Comparison of ENCODE assay signal across 8 cellular contexts in the genomic region with DNA sequence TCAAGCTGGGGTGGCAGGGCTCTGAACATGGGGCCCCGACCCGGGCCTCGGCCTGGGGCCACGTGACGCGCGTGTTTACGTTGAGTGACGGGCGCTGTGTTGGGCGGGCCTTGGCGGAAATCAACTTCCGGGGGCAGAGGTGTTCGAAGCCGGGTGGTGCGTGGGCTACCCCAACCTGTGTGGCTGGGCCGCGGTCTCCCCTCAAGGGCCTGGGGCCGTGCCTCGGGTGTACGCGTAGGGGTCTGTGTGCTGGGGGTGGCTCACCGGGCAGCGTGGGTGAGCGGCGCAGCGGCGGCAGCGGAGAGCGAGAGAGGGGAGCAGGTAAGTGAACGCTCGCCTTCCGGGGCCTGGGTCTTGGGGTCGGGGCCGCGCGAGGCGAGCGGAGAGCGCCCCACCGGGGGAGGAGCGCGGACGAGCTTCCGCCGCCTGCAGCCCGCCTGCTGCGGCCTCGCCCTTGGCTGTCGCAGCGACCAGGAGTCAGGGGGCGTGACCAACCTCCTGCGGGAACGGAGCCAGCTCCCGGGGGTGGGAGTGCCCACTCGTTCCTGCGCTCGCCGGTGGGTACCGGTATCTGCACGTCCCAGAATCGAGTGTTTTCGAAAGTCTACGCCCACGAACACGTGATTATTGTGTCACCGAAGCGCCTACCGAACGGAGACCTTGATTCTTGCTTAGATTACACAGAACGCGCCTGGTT. TPM values are rescaled to one million over a fixed set of nuclear protein-coding genes. Genes with fewer than 3 reads are reported as not detected.
DNase-seq lines count a peak whose midpoint lies in the region; ATAC-seq and TF ChIP-seq lines count a peak whose summit lies in the region.

A gene with protein sequence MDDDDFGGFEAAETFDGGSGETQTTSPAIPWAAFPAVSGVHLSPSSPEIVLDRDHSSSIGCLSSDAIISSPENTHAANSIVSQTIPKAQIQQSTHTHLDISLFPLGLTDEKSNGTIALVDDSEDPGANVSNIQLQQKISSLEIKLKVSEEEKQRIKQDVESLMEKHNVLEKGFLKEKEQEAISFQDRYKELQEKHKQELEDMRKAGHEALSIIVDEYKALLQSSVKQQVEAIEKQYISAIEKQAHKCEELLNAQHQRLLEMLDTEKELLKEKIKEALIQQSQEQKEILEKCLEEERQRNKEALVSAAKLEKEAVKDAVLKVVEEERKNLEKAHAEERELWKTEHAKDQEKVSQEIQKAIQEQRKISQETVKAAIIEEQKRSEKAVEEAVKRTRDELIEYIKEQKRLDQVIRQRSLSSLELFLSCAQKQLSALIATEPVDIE (plus strand): TSS at position 136 of the 697 bp plus-strand sequence. CDS start 66,760 bp downstream, outside the sequence.

- no peak for TF ChIP-seq CTCF in fibroblast of lung (conservative IDR thresholded peaks at IDR 0.05 in 1 of 2, IDR thresholded peaks at IDR 0.05 in 1 of 2; ENCODE audit: low read depth in 1 of 2, low read length in 2 of 2)

- no peaks in the 10 kb centered on the region for H4K20me1 ChIP-seq in fibroblast of lung (ENCODE audit: control insufficient read depth, extremely low read depth, insufficient read depth, low read length)

- H3K27me3 ChIP-seq in fibroblast of lung (ENCODE audit: control insufficient read depth, insufficient read depth, low read length), result no peaks in the 10 kb centered on the region

- H3K27ac Mint-ChIP-seq in activated T-helper 1 cell treated with anti-CD3 and anti-CD28 coated beads, Interleukin-12 subunit alpha, Interleukin-12 subunit beta, Interleukin-2, Interleukin-4 antibody, amounts not matched to agents 30 ng/mL and 10 ng/mL and 1 ng/mL, durations not matched to agents 14 hours and 24 hours and 36 hours, result peak within 1 kb of the TSS; percentile 96
- H3K27ac Mint-ChIP-seq in naive thymus-derived CD8-positive, alpha-beta T cell, result peak within 1 kb of the TSS; percentile 92 to 100 (median 100)

- H3K9me3 Mint-ChIP-seq in activated T-helper 1 cell treated with anti-CD3 and anti-CD28 coated beads, Interleukin-12 subunit alpha, Interleukin-12 subunit beta, Interleukin-2, Interleukin-4 antibody, amounts not matched to agents 30 ng/mL and 10 ng/mL and 1 ng/mL, durations not matched to agents 14 hours and 24 hours and 36 hours, result peaks cover 15% of the 10 kb centered on the region
- peaks cover 0 to 23% (median 4%) of the 10 kb centered on the region in 9 donors for H3K9me3 Mint-ChIP-seq in naive thymus-derived CD8-positive, alpha-beta T cell

- H2AFZ ChIP-seq in fibroblast of lung (ENCODE audit: low read length), result peak within 1 kb of the TSS; percentile 77

- H3K4me1 ChIP-seq in fibroblast of lung (ENCODE audit: control insufficient read depth, extremely low read depth, insufficient read depth, low read length), result peaks cover 8% of the 10 kb centered on the region

- intact Hi-C loops in activated T-helper 1 cell treated with anti-CD3 and anti-CD28 coated beads, Interleukin-12 subunit alpha, Interleukin-12 subunit beta, Interleukin-2, Interleukin-4 antibody, amounts not matched to agents 30 ng/mL and 10 ng/mL and 1 ng/mL, durations not matched to agents 14 hours and 24 hours and 36 hours (cut with micrococcal nuclease), result loop anchor here (1.0 to 10.0 kb wide), 6 partner anchors 19 to 912 kb away; a partner anchor contains a TSS

- H3K36me3 ChIP-seq in fibroblast of lung (ENCODE audit: control insufficient read depth, insufficient read depth, low read length), result no peaks in the 10 kb centered on the region

- peaks cover 39% of the 10 kb centered on the region for H3K4me1 Mint-ChIP-seq in activated T-helper 1 cell treated with anti-CD3 and anti-CD28 coated beads, Interleukin-12 subunit alpha, Interleukin-12 subunit beta, Interleukin-2, Interleukin-4 antibody, amounts not matched to agents 30 ng/mL and 10 ng/mL and 1 ng/mL, durations not matched to agents 14 hours and 24 hours and 36 hours (ENCODE audit: low read depth)
- H3K4me1 Mint-ChIP-seq in naive thymus-derived CD8-positive, alpha-beta T cell, result peaks cover 28 to 66% (median 62%) of the 10 kb centered on the region in 4 donors

- no peaks in the 10 kb centered on the region for H3K27me3 Mint-ChIP-seq in activated T-helper 1 cell treated with anti-CD3 and anti-CD28 coated beads, Interleukin-12 subunit alpha, Interleukin-12 subunit beta, Interleukin-2, Interleukin-4 antibody, amounts not matched to agents 30 ng/mL and 10 ng/mL and 1 ng/mL, durations not matched to agents 14 hours and 24 hours and 36 hours (ENCODE audit: insufficient read depth)
- no peaks in the 10 kb centered on the region for H3K27me3 Mint-ChIP-seq in naive thymus-derived CD8-positive, alpha-beta T cell

- ATAC-seq in GM21717 (IDR thresholded peaks at IDR 0.05; ENCODE audit: unreplicated experiment), result peak; percentile 93
- peak; percentile 78 to 80 for ATAC-seq in naive thymus-derived CD8-positive, alpha-beta T cell

- peak; percentile 76 for DNase-seq in DMS79 treated with DMSO at 0.1 percent for 48 hours (lab: John Stamatoyannopoulos, UW)
- DNase-seq in Jurkat, Clone E6-1 (ENCODE audit: low read depth, low spot score), result peak; percentile 79
- DNase-seq in RPMI7951 (ENCODE audit: low read depth), result peak; percentile 76
- DNase-seq in activated T-helper 1 cell treated with anti-CD3 and anti-CD28 coated beads, Interleukin-12 subunit alpha, Interleukin-12 subunit beta, Interleukin-2, Interleukin-4 antibody, amounts not matched to agents 30 ng/mL and 10 ng/mL and 1 ng/mL, durations not matched to agents 14 hours and 24 hours and 36 hours (ENCODE audit: low spot score), result peak; percentile 79
- DNase-seq in fibroblast of lung (ENCODE audit: low read depth in 2 of 2), result peak; percentile 79 to 87
- DNase-seq in naive thymus-derived CD8-positive, alpha-beta T cell, result peak; percentile 83 to 97 (median 94)
- peak; percentile 89 for DNase-seq in stimulated activated naive CD4-positive, alpha-beta T cell treated with Interleukin-2 at 50 U/mL for 16 hours (lab: John Stamatoyannopoulos, UW)

- peak within 1 kb of the TSS; percentile 99 for H3K27ac ChIP-seq in fibroblast of lung (ENCODE audit: insufficient read depth, low read length)

- H3K36me3 Mint-ChIP-seq in activated T-helper 1 cell treated with anti-CD3 and anti-CD28 coated beads, Interleukin-12 subunit alpha, Interleukin-12 subunit beta, Interleukin-2, Interleukin-4 antibody, amounts not matched to agents 30 ng/mL and 10 ng/mL and 1 ng/mL, durations not matched to agents 14 hours and 24 hours and 36 hours (ENCODE audit: low read depth), result peaks cover 9% of the 10 kb centered on the region
- peaks cover 17 to 33% (median 24%) of the 10 kb centered on the region in 3 donors for H3K36me3 Mint-ChIP-seq in naive thymus-derived CD8-positive, alpha-beta T cell

- peaks cover 7% of the 10 kb centered on the region for H3K79me2 ChIP-seq in fibroblast of lung (ENCODE audit: control insufficient read depth, insufficient read depth, low read length)

- POLR2A ChIA-PET in naive thymus-derived CD8-positive, alpha-beta T cell (lab: Charles Lee), result interaction anchor here (0.8 to 2.7 kb wide), 9 partner anchors 9 to 1191 kb away, joined by 3 to 13 read pairs (median 4); a partner anchor contains a TSS

- peak within 1 kb of the TSS; percentile 91 for H3K4me3 Mint-ChIP-seq in activated T-helper 1 cell treated with anti-CD3 and anti-CD28 coated beads, Interleukin-12 subunit alpha, Interleukin-12 subunit beta, Interleukin-2, Interleukin-4 antibody, amounts not matched to agents 30 ng/mL and 10 ng/mL and 1 ng/mL, durations not matched to agents 14 hours and 24 hours and 36 hours
- H3K4me3 Mint-ChIP-seq in naive thymus-derived CD8-positive, alpha-beta T cell, result peak within 1 kb of the TSS; percentile 95 to 99 (median 96)

- peak within 1 kb of the TSS; percentile 98 for H3K9ac ChIP-seq in fibroblast of lung (ENCODE audit: insufficient read depth, low read length)

- no peaks in the 10 kb centered on the region for H3K9me3 ChIP-seq in fibroblast of lung (ENCODE audit: control insufficient read depth, insufficient read depth, low read depth, low read length)

- H3K4me2 ChIP-seq in fibroblast of lung (ENCODE audit: extremely low read depth, insufficient read depth, low read length), result peak within 1 kb of the TSS; percentile 94

- peak within 1 kb of the TSS; percentile 92 for H3K4me3 ChIP-seq in Jurkat, Clone E6-1 (ENCODE audit: low read length)
- H3K4me3 ChIP-seq in fibroblast of lung (replicated peaks in 1 of 4; ENCODE audit: control extremely low read depth in 1 of 4, insufficient read depth in 1 of 4, low read depth in 3 of 4, low read length in 4 of 4), result peak within 1 kb of the TSS; percentile 74 to 95 (median 82)

RNA-seq across cellular contexts. Expression of the gene that starts here (rescaled TPM):
- 18.5 TPM for polyA plus RNA-seq in Jurkat, Clone E6-1 (2012; ENCODE audit: insufficient read depth, insufficient read length)
- 14.3 and 16.2 TPM in 2 replicates for total RNA-seq in RPMI7951 (2014; rRNA removed; shearing (Covaris generic))
- 12.9 and 15.0 TPM in 2 replicates for total RNA-seq in activated T-helper 1 cell treated with anti-CD3 and anti-CD28 coated beads, Interleukin-12 subunit alpha, Interleukin-12 subunit beta, Interleukin-2, Interleukin-4 antibody, amounts not matched to agents 30 ng/mL and 10 ng/mL and 1 ng/mL, durations not matched to agents 14 hours and 24 hours and 36 hours
- 33.6 and 47.6 TPM in 2 replicates for total RNA-seq in fibroblast of lung
- 16.3 and 23.9 TPM in 2 replicates for polyA plus RNA-seq in fibroblast of lung
- 14.8 and 21.4 TPM in 2 replicates for polyA plus RNA-seq in fibroblast of lung (2012)
- 1.8 and 3.3 TPM in 2 replicates for polyA minus RNA-seq in fibroblast of lung (ENCODE audit: low replicate concordance)
- 10 to 100 TPM; 80.0 to 84.6 TPM for total RNA-seq in naive thymus-derived CD8-positive, alpha-beta T cell
- polyA plus RNA-seq in naive thymus-derived CD8-positive, alpha-beta T cell, result 10 to 100 TPM; 57.7 to 73.5 (median 70.1) TPM

Comparison
In these comparisons a context has a peak if more than half of its experiments do, and no peak if none do; other contexts are left out.
1. Peak in every context shown above with its lines: DNase-seq, ATAC-seq, H3K4me3 ChIP-seq and H3K27ac ChIP-seq.